1 cellular context compared by ENCODE assay signal in genomic region chr12:30694971-30695326, GRCh38.
A peak's percentile ranks its signal among the peaks of the same experiment; 100 is the strongest.
TF ChIP-seq lines count a peak whose summit lies in the region.

No MANE protein-coding gene starts in this region.

TF ChIP-seq in HepG2, 621 proteins besides CTCF, POLR2A, EP300 and RAD21 (continued from another document):
- no peak for TF ChIP-seq SMAD3 (CRISPR knock-in tag; IDR thresholded peaks at IDR 0.05)
- TF ChIP-seq ZNF790 (CRISPR knock-in tag; IDR thresholded peaks at IDR 0.05; ENCODE audit: borderline replicate concordance): peak; percentile 75; the same call in 1 of the 2 replicates
- TF ChIP-seq ZNF850 (CRISPR knock-in tag; conservative IDR thresholded peaks at IDR 0.05): no peak
- TF ChIP-seq ZNF138 (CRISPR knock-in tag; IDR thresholded peaks at IDR 0.05; ENCODE audit: low read depth): 0 out of 2 replicates have a peak, but pooled peaks have one; percentile 37
- no peak for TF ChIP-seq ZNF788 (CRISPR knock-in tag; IDR thresholded peaks at IDR 0.05; ENCODE audit: borderline replicate concordance)
- no peak for TF ChIP-seq ZNF773 (CRISPR knock-in tag; IDR thresholded peaks at IDR 0.05; ENCODE audit: borderline replicate concordance)
- no peak for TF ChIP-seq RBAK (CRISPR knock-in tag; IDR thresholded peaks at IDR 0.05)
- TF ChIP-seq, protein P1, sequence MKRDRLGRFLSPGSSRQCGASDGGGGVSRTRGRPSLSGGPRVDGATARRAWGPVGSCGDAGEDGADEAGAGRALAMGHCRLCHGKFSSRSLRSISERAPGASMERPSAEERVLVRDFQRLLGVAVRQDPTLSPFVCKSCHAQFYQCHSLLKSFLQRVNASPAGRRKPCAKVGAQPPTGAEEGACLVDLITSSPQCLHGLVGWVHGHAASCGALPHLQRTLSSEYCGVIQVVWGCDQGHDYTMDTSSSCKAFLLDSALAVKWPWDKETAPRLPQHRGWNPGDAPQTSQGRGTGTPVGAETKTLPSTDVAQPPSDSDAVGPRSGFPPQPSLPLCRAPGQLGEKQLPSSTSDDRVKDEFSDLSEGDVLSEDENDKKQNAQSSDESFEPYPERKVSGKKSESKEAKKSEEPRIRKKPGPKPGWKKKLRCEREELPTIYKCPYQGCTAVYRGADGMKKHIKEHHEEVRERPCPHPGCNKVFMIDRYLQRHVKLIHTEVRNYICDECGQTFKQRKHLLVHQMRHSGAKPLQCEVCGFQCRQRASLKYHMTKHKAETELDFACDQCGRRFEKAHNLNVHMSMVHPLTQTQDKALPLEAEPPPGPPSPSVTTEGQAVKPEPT (CRISPR knock-in tag; IDR thresholded peaks at IDR 0.05; ENCODE audit: low read depth): no peak
- no peak for TF ChIP-seq ZNF619 (CRISPR knock-in tag; IDR thresholded peaks at IDR 0.05)
- TF ChIP-seq ZNF17 (CRISPR knock-in tag; IDR thresholded peaks at IDR 0.05): no peak
- 0 out of 2 replicates have a peak, but pooled peaks have one; percentile 9 for TF ChIP-seq PHF21A (CRISPR knock-in tag; IDR thresholded peaks at IDR 0.05)
- TF ChIP-seq ZFP36L2 (CRISPR knock-in tag; IDR thresholded peaks at IDR 0.05): no peak
- no peak for TF ChIP-seq NFKBIZ (CRISPR knock-in tag; IDR thresholded peaks at IDR 0.05)
- no peak for TF ChIP-seq PRPF4 (IDR thresholded peaks at IDR 0.05; ENCODE audit: low read depth, low read length, poor library complexity, severe bottlenecking)
- TF ChIP-seq ZNF75D (CRISPR knock-in tag; IDR thresholded peaks at IDR 0.05; ENCODE audit: borderline replicate concordance): no peak
- no peak for TF ChIP-seq ZNF326 (CRISPR knock-in tag; IDR thresholded peaks at IDR 0.05; ENCODE audit: borderline replicate concordance)
- 0 out of 2 replicates have a peak, but pooled peaks have one; percentile 10 for TF ChIP-seq MEIS1 (CRISPR knock-in tag; IDR thresholded peaks at IDR 0.05; ENCODE audit: borderline replicate concordance)
- TF ChIP-seq ZNF879 (CRISPR knock-in tag; IDR thresholded peaks at IDR 0.05): peak; percentile 27
- no peak for TF ChIP-seq ZFP36L1 (CRISPR knock-in tag; IDR thresholded peaks at IDR 0.05)
- TF ChIP-seq NCOR1 (IDR thresholded peaks at IDR 0.05; ENCODE audit: borderline replicate concordance, low read length): no peak
- no peak for TF ChIP-seq ZNF496 (CRISPR knock-in tag; IDR thresholded peaks at IDR 0.05; ENCODE audit: insufficient replicate concordance)
